Comparison of ENCODE assay signal across 9 cellular contexts in genomic region chr1:3652538-3653285, GRCh38. TPM values are rescaled to one million over a fixed set of nuclear protein-coding genes. Genes with fewer than 3 reads are reported as not detected.
DNase-seq lines count a peak whose midpoint lies in the region; ATAC-seq and TF ChIP-seq lines count a peak whose summit lies in the region.
"Had no signal": no experiment of that assay in that cellular context is flagged by ENCODE, and none has a peak within 500 bp of the region (broad histone marks: within the 10 kb centered on the region; RNA-seq: fewer than 3 reads in every experiment).

No MANE protein-coding gene starts in this region.

- H3K27ac Mint-ChIP-seq in activated T-helper 2 cell treated with anti-CD3 and anti-CD28 coated beads, Interferon-gamma antibody, Interleukin-2, Interleukin-4, amounts not matched to agents 10 μg/mL and 5 μg/mL and 100 μg/mL, durations not matched to agents 14 hours and 24 hours and 36 hours: no peak overlapping the region
- H3K27ac Mint-ChIP-seq in nephron: no peak overlapping the region

- H3K9me3 Mint-ChIP-seq in activated T-helper 2 cell treated with anti-CD3 and anti-CD28 coated beads, Interferon-gamma antibody, Interleukin-2, Interleukin-4, amounts not matched to agents 10 μg/mL and 5 μg/mL and 100 μg/mL, durations not matched to agents 14 hours and 24 hours and 36 hours: no peaks in the 10 kb centered on the region
- no peaks in the 10 kb centered on the region for H3K9me3 Mint-ChIP-seq in nephron

- CTCF ChIA-PET in HEK293 (lab: Yijun Ruan, JAX): interaction anchor here (1.1 to 1.3 kb wide), 3 partner anchors 71 to 200 kb away, joined by 4 to 5 read pairs (median 5); no protein-coding TSS in a partner anchor

- peak overlapping the region; percentile 75 for H3K4me2 ChIP-seq in DND-41 (ENCODE audit: insufficient read depth, low read length)

- peaks cover 19% of the 10 kb centered on the region for H3K4me1 Mint-ChIP-seq in activated T-helper 2 cell treated with anti-CD3 and anti-CD28 coated beads, Interferon-gamma antibody, Interleukin-2, Interleukin-4, amounts not matched to agents 10 μg/mL and 5 μg/mL and 100 μg/mL, durations not matched to agents 14 hours and 24 hours and 36 hours (ENCODE audit: low read depth)
- H3K4me1 Mint-ChIP-seq in nephron: peaks cover 16% of the 10 kb centered on the region

- peaks cover 19% of the 10 kb centered on the region; the same call in 1 of the 2 replicates for H4K20me1 ChIP-seq in DND-41 (ENCODE audit: insufficient read depth, low read length)

- H3K4me3 Mint-ChIP-seq in activated T-helper 2 cell treated with anti-CD3 and anti-CD28 coated beads, Interferon-gamma antibody, Interleukin-2, Interleukin-4, amounts not matched to agents 10 μg/mL and 5 μg/mL and 100 μg/mL, durations not matched to agents 14 hours and 24 hours and 36 hours (ENCODE audit: low read depth): peak overlapping the region; percentile 37
- peak overlapping the region in 2 of 3 experiments; percentile 19 to 36 for H3K4me3 Mint-ChIP-seq in nephron

- H3K4me3 ChIP-seq in DND-41 (ENCODE audit: low read depth in 1 of 2, low read length in 2 of 2) (peak overlapping the region; percentile 36 to 59; a peak in 3 of 4 replicates), HEK293 (ENCODE audit: low read depth, low read length) (peak overlapping the region; percentile 68), tibial nerve (peak overlapping the region in 2 of 4 donors; percentile 1 to 45)

- H3K9me3 ChIP-seq in DND-41 (ENCODE audit: insufficient read depth, low read length, severe bottlenecking) (no peaks in the 10 kb centered on the region), HEK293 (ENCODE audit: control insufficient read depth, insufficient read depth, low read depth, low read length) (no peaks in the 10 kb centered on the region), tibial nerve (no peaks in the 10 kb centered on the region)

- TF ChIP-seq POLR2A in tibial nerve (IDR thresholded peaks at IDR 0.05): no peak

- DNase-seq in DND-41 (peak; percentile 27), dedifferentiated amniotic fluid mesenchymal stem cell (ENCODE audit: extremely low spot score) (no peak), cortex of kidney (lab: John Stamatoyannopoulos, UW) (no peak), tibial nerve (ENCODE audit: low spot score in 2 of 2) (no peak)
- no peak for DNase-seq in activated T-helper 2 cell treated with anti-CD3 and anti-CD28 coated beads, Interferon-gamma antibody, Interleukin-2, Interleukin-4, amounts not matched to agents 10 μg/mL and 5 μg/mL and 100 μg/mL, durations not matched to agents 14 hours and 24 hours and 36 hours (ENCODE audit: low spot score)
- DNase-seq: HCEC 1CT had no signal

- H3K4me1 ChIP-seq in DND-41 (ENCODE audit: insufficient read depth, low read length) (peaks cover 54% of the 10 kb centered on the region), HEK293 (ENCODE audit: control insufficient read depth, insufficient read depth, low read length) (no peaks in the 10 kb centered on the region), tibial nerve (peaks cover 0 to 48% (median 21%) of the 10 kb centered on the region in 4 donors)

- peak; percentile 8; the same call in 2 of the 3 replicates for ATAC-seq in DND-41 (ENCODE audit: insufficient read depth, low read depth)
- ATAC-seq in GM21526 (IDR thresholded peaks at IDR 0.05; ENCODE audit: low FRiP score, unreplicated experiment): no peak

- POLR2A ChIA-PET in HEK293 (lab: Yijun Ruan, JAX): interaction anchor here (0.6 to 1.6 kb wide), 3 partner anchors 10 to 249 kb away, joined by 3 to 4 read pairs (median 3); no protein-coding TSS in a partner anchor

- peak overlapping the region; percentile 65 for H3K9ac ChIP-seq in DND-41 (ENCODE audit: low read depth, low read length)

- peaks cover 82% of the 10 kb centered on the region for H3K79me2 ChIP-seq in DND-41 (ENCODE audit: insufficient read depth, low read length)

- H2AFZ ChIP-seq in DND-41 (ENCODE audit: low read depth, low read length): peak overlapping the region; percentile 67

- TF ChIP-seq EP300 in tibial nerve (IDR thresholded peaks at IDR 0.05): no peak

- H3K36me3 Mint-ChIP-seq in activated T-helper 2 cell treated with anti-CD3 and anti-CD28 coated beads, Interferon-gamma antibody, Interleukin-2, Interleukin-4, amounts not matched to agents 10 μg/mL and 5 μg/mL and 100 μg/mL, durations not matched to agents 14 hours and 24 hours and 36 hours (ENCODE audit: low read depth): peaks cover 9% of the 10 kb centered on the region
- H3K36me3 Mint-ChIP-seq in nephron (ENCODE audit: low read depth): no peaks in the 10 kb centered on the region

- H3K27me3 ChIP-seq in DND-41 (ENCODE audit: insufficient read depth, low read length, poor library complexity) (no peaks in the 10 kb centered on the region), tibial nerve (peaks cover 5 to 64% of the 10 kb centered on the region in 2 donors)

- H3K27ac ChIP-seq in DND-41 (ENCODE audit: low read length) (peak overlapping the region; percentile 70), HEK293 (ENCODE audit: extremely low read depth, low read depth, low read length) (peak overlapping the region; percentile 76), tibial nerve (no peak overlapping the region)

- peaks cover 16% of the 10 kb centered on the region for H3K36me3 ChIP-seq in DND-41 (ENCODE audit: insufficient read depth, low read length)
- peaks cover 0 to 8% of the 10 kb centered on the region in 2 experiments; a peak in 1 of 3 replicates for H3K36me3 ChIP-seq in HEK293 (ENCODE audit: control insufficient read depth in 2 of 2, insufficient read depth in 1 of 2, low read length in 2 of 2)
- H3K36me3 ChIP-seq in tibial nerve: no peaks in the 10 kb centered on the region

- intact Hi-C loops in activated T-helper 2 cell treated with anti-CD3 and anti-CD28 coated beads, Interferon-gamma antibody, Interleukin-2, Interleukin-4, amounts not matched to agents 10 μg/mL and 5 μg/mL and 100 μg/mL, durations not matched to agents 14 hours and 24 hours and 36 hours (cut with micrococcal nuclease): loop anchor here (5.0 to 10.0 kb wide), 2 partner anchors 142 to 205 kb away; partner anchors contain the start of genes CEP104, DFFB and LRRC47

- TF ChIP-seq CTCF in DND-41 (IDR thresholded peaks at IDR 0.05; ENCODE audit: borderline replicate concordance, extremely low read depth, low read length, poor library complexity, severe bottlenecking): no peak
- TF ChIP-seq CTCF in HEK293 (tag by site-specific recombination; IDR thresholded peaks at IDR 0.05): no peak; the same call in 1 of the 2 replicates
- TF ChIP-seq CTCF in nephron (IDR thresholded peaks at IDR 0.05; ENCODE audit: unreplicated experiment in 3 of 3): no peak
- TF ChIP-seq CTCF in tibial nerve (IDR thresholded peaks at IDR 0.05): no peak

- peaks cover 35% of the 10 kb centered on the region for H3K27me3 Mint-ChIP-seq in activated T-helper 2 cell treated with anti-CD3 and anti-CD28 coated beads, Interferon-gamma antibody, Interleukin-2, Interleukin-4, amounts not matched to agents 10 μg/mL and 5 μg/mL and 100 μg/mL, durations not matched to agents 14 hours and 24 hours and 36 hours (ENCODE audit: low read depth)
- peaks cover 72% of the 10 kb centered on the region for H3K27me3 Mint-ChIP-seq in nephron (ENCODE audit: low read depth)

- 12 to 20% methylated on average over 17 to 48 of the region's 70 CpGs for WGBS in tibial nerve, 2 donors

TF ChIP-seq in HEK293, 187 proteins besides CTCF, POLR2A, EP300 and RAD21 (continues in another document):
- TF ChIP-seq SP3 (tag by site-specific recombination; IDR thresholded peaks at IDR 0.05): no peak; the same call in 1 of the 2 replicates
- no peak for TF ChIP-seq ZNF112 (tag by site-specific recombination; IDR thresholded peaks at IDR 0.05)
- TF ChIP-seq KLF16 (tag by site-specific recombination; IDR thresholded peaks at IDR 0.05): 0 out of 2 replicates have a peak, but pooled peaks have one; percentile 32
- TF ChIP-seq ZNF555 (tag by site-specific recombination; conservative IDR thresholded peaks at IDR 0.05): no peak
- peak; percentile 93 for TF ChIP-seq ZNF335 (tag by site-specific recombination; conservative IDR thresholded peaks at IDR 0.05)
- no peak for TF ChIP-seq ZNF404 (tag by site-specific recombination; IDR thresholded peaks at IDR 0.05)
- TF ChIP-seq ZBTB48 (tag by site-specific recombination; IDR thresholded peaks at IDR 0.05): peak; percentile 82
- TF ChIP-seq ZBTB8A (tag by site-specific recombination; IDR thresholded peaks at IDR 0.05): peak; percentile 34; the same call in 1 of the 2 replicates
- peak; percentile 51; the same call in 1 of the 2 replicates for TF ChIP-seq KLF9 (tag by site-specific recombination; IDR thresholded peaks at IDR 0.05; ENCODE audit: low read depth)
- TF ChIP-seq ZBTB20 (tag by site-specific recombination; IDR thresholded peaks at IDR 0.05): peak; percentile 80; the same call in 1 of the 2 replicates
- TF ChIP-seq ZSCAN30 (tag by site-specific recombination; IDR thresholded peaks at IDR 0.05): 0 out of 2 replicates have a peak, but pooled peaks have one; percentile 6

RNA-seq across cellular contexts. Expression of gene TP73, which starts 0.4 kb away (rescaled TPM):
- total RNA-seq in activated T-helper 2 cell treated with anti-CD3 and anti-CD28 coated beads, Interferon-gamma antibody, Interleukin-2, Interleukin-4, amounts not matched to agents 10 μg/mL and 5 μg/mL and 100 μg/mL, durations not matched to agents 14 hours and 24 hours and 36 hours: 2.4 and 2.5 TPM in 2 replicates
- under 1 TPM in 1 of 4 donors, not detected in 3; 0.30 TPM for total RNA-seq in tibial nerve

RNA-seq across cellular contexts. Expression of gene WRAP73, which starts 2.8 kb away (rescaled TPM):
- 38.7 and 42.2 TPM in 2 replicates for total RNA-seq in activated T-helper 2 cell treated with anti-CD3 and anti-CD28 coated beads, Interferon-gamma antibody, Interleukin-2, Interleukin-4, amounts not matched to agents 10 μg/mL and 5 μg/mL and 100 μg/mL, durations not matched to agents 14 hours and 24 hours and 36 hours
- total RNA-seq in tibial nerve: 10 to 100 TPM; 11.1 to 17.1 (median 12.9) TPM

RNA-seq across cellular contexts. Expression of gene TPRG1L, which starts 27.9 kb away (rescaled TPM):
- total RNA-seq in activated T-helper 2 cell treated with anti-CD3 and anti-CD28 coated beads, Interferon-gamma antibody, Interleukin-2, Interleukin-4, amounts not matched to agents 10 μg/mL and 5 μg/mL and 100 μg/mL, durations not matched to agents 14 hours and 24 hours and 36 hours: 7.0 and 7.1 TPM in 2 replicates
- 10 to 100 TPM; 26.7 to 39.8 (median 34.7) TPM for total RNA-seq in tibial nerve

RNA-seq across cellular contexts. Expression of gene MEGF6, which starts 41.4 kb away (rescaled TPM):
- 1.7 and 1.9 TPM in 2 replicates for total RNA-seq in activated T-helper 2 cell treated with anti-CD3 and anti-CD28 coated beads, Interferon-gamma antibody, Interleukin-2, Interleukin-4, amounts not matched to agents 10 μg/mL and 5 μg/mL and 100 μg/mL, durations not matched to agents 14 hours and 24 hours and 36 hours
- total RNA-seq in tibial nerve: 10 to 100 TPM; 25.3 to 63.3 (median 42.8) TPM

Comparison
In these comparisons a context has a peak if more than half of its experiments do, and no peak if none do; other contexts are left out.
1. H3K27ac ChIP-seq: peak in DND-41 (single experiment) and HEK293 (single experiment); none in tibial nerve (0 of 4).